In the genomic region with DNA sequence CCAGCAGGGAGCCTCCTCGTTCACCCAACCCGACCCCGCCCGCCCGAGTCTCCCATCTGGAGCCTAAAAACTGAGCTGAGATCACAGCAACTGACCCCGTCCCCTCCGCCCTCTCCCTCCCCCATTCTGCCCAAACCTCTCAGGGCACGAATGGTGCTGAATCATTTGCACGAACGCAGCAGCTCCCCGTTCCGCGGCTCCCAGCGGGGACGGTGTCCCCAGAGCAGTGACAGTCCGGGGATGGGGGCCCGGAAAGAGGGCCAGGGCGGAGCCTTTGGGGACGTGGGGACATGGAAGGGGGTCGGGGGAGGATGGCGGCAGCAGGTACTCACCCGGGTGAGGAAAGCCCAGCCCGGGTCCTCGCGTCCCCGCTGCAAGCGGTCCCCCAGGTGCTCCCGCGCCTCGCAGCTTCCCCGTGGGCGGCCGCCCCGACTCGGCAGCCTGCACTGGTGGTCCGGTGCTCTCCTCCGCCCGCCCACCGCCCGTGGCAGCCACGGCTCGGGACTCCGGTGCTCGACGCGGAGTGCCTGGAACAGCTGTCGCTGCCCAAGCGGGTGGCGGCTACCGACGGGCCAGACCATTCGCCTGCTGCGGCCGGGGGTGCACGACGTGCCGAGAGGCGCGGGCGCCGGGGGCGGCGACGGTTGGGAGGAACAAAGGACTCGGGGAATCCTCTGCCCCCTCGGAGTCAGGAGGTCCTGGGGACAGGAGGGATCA, we compare ENCODE assay signal across 1 cellular context.
TF ChIP-seq lines count a peak whose summit lies in the region.

A gene with protein sequence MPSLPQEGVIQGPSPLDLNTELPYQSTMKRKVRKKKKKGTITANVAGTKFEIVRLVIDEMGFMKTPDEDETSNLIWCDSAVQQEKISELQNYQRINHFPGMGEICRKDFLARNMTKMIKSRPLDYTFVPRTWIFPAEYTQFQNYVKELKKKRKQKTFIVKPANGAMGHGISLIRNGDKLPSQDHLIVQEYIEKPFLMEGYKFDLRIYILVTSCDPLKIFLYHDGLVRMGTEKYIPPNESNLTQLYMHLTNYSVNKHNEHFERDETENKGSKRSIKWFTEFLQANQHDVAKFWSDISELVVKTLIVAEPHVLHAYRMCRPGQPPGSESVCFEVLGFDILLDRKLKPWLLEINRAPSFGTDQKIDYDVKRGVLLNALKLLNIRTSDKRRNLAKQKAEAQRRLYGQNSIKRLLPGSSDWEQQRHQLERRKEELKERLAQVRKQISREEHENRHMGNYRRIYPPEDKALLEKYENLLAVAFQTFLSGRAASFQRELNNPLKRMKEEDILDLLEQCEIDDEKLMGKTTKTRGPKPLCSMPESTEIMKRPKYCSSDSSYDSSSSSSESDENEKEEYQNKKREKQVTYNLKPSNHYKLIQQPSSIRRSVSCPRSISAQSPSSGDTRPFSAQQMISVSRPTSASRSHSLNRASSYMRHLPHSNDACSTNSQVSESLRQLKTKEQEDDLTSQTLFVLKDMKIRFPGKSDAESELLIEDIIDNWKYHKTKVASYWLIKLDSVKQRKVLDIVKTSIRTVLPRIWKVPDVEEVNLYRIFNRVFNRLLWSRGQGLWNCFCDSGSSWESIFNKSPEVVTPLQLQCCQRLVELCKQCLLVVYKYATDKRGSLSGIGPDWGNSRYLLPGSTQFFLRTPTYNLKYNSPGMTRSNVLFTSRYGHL (minus strand): TSS at position 534 of the 717 bp plus-strand sequence. CDS start 46,921 bp downstream, outside the sequence.

TF ChIP-seq in HEK293, 187 proteins besides CTCF, POLR2A, EP300 and RAD21 (continued from another document and continues in another):
- TF ChIP-seq, protein P1, sequence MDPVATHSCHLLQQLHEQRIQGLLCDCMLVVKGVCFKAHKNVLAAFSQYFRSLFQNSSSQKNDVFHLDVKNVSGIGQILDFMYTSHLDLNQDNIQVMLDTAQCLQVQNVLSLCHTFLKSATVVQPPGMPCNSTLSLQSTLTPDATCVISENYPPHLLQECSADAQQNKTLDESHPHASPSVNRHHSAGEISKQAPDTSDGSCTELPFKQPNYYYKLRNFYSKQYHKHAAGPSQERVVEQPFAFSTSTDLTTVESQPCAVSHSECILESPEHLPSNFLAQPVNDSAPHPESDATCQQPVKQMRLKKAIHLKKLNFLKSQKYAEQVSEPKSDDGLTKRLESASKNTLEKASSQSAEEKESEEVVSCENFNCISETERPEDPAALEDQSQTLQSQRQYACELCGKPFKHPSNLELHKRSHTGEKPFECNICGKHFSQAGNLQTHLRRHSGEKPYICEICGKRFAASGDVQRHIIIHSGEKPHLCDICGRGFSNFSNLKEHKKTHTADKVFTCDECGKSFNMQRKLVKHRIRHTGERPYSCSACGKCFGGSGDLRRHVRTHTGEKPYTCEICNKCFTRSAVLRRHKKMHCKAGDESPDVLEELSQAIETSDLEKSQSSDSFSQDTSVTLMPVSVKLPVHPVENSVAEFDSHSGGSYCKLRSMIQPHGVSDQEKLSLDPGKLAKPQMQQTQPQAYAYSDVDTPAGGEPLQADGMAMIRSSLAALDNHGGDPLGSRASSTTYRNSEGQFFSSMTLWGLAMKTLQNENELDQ (tag by site-specific recombination; IDR thresholded peaks at IDR 0.05; ENCODE audit: low read depth): no peak
- TF ChIP-seq, protein P2, sequence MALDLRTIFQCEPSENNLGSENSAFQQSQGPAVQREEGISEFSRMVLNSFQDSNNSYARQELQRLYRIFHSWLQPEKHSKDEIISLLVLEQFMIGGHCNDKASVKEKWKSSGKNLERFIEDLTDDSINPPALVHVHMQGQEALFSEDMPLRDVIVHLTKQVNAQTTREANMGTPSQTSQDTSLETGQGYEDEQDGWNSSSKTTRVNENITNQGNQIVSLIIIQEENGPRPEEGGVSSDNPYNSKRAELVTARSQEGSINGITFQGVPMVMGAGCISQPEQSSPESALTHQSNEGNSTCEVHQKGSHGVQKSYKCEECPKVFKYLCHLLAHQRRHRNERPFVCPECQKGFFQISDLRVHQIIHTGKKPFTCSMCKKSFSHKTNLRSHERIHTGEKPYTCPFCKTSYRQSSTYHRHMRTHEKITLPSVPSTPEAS (tag by site-specific recombination; IDR thresholded peaks at IDR 0.05): no peak
- TF ChIP-seq ZNF521 (tag by site-specific recombination; IDR thresholded peaks at IDR 0.05): no peak
- no peak for TF ChIP-seq ZNF248 (tag by site-specific recombination; IDR thresholded peaks at IDR 0.05)
- TF ChIP-seq ZNF169 (tag by site-specific recombination; IDR thresholded peaks at IDR 0.05): no peak
- TF ChIP-seq ZNF623 (tag by site-specific recombination; IDR thresholded peaks at IDR 0.05): no peak
- peak; percentile 57; the same call in 1 of the 2 replicates for TF ChIP-seq SCRT2 (tag by site-specific recombination; IDR thresholded peaks at IDR 0.05)
- no peak for TF ChIP-seq ZNF707 (tag by site-specific recombination; IDR thresholded peaks at IDR 0.05)
- TF ChIP-seq ZSCAN16 (tag by site-specific recombination; IDR thresholded peaks at IDR 0.05): no peak
- TF ChIP-seq ZNF157 (tag by site-specific recombination; IDR thresholded peaks at IDR 0.05): no peak
- TF ChIP-seq KLF8 (tag by site-specific recombination; IDR thresholded peaks at IDR 0.05): peak; percentile 91; the same call in 1 of the 2 replicates
- TF ChIP-seq ZNF423 (tag by site-specific recombination; IDR thresholded peaks at IDR 0.05): no peak
- TF ChIP-seq, protein P3, sequence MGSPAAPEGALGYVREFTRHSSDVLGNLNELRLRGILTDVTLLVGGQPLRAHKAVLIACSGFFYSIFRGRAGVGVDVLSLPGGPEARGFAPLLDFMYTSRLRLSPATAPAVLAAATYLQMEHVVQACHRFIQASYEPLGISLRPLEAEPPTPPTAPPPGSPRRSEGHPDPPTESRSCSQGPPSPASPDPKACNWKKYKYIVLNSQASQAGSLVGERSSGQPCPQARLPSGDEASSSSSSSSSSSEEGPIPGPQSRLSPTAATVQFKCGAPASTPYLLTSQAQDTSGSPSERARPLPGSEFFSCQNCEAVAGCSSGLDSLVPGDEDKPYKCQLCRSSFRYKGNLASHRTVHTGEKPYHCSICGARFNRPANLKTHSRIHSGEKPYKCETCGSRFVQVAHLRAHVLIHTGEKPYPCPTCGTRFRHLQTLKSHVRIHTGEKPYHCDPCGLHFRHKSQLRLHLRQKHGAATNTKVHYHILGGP (tag by site-specific recombination; IDR thresholded peaks at IDR 0.05): no peak
- TF ChIP-seq KLF1 (tag by site-specific recombination; IDR thresholded peaks at IDR 0.05): no peak; the same call in none of the 2 replicates
- TF ChIP-seq BCL11B (tag by site-specific recombination; IDR thresholded peaks at IDR 0.05; ENCODE audit: low read depth): no peak
- peak; percentile 36 for TF ChIP-seq ZNF335 (tag by site-specific recombination; conservative IDR thresholded peaks at IDR 0.05)
- no peak for TF ChIP-seq ZNF19 (tag by site-specific recombination; IDR thresholded peaks at IDR 0.05; ENCODE audit: low read depth)
- TF ChIP-seq ZNF843 (tag by site-specific recombination; IDR thresholded peaks at IDR 0.05): peak; percentile 44; the same call in 1 of the 2 replicates
- no peak for TF ChIP-seq ZNF785 (tag by site-specific recombination; IDR thresholded peaks at IDR 0.05)
- TF ChIP-seq, protein P4, sequence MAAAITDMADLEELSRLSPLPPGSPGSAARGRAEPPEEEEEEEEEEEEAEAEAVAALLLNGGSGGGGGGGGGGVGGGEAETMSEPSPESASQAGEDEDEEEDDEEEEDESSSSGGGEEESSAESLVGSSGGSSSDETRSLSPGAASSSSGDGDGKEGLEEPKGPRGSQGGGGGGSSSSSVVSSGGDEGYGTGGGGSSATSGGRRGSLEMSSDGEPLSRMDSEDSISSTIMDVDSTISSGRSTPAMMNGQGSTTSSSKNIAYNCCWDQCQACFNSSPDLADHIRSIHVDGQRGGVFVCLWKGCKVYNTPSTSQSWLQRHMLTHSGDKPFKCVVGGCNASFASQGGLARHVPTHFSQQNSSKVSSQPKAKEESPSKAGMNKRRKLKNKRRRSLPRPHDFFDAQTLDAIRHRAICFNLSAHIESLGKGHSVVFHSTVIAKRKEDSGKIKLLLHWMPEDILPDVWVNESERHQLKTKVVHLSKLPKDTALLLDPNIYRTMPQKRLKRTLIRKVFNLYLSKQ (tag by site-specific recombination; IDR thresholded peaks at IDR 0.05; ENCODE audit: borderline replicate concordance): no peak
- TF ChIP-seq ZNF558 (tag by site-specific recombination; IDR thresholded peaks at IDR 0.05): no peak
- TF ChIP-seq, protein P5, sequence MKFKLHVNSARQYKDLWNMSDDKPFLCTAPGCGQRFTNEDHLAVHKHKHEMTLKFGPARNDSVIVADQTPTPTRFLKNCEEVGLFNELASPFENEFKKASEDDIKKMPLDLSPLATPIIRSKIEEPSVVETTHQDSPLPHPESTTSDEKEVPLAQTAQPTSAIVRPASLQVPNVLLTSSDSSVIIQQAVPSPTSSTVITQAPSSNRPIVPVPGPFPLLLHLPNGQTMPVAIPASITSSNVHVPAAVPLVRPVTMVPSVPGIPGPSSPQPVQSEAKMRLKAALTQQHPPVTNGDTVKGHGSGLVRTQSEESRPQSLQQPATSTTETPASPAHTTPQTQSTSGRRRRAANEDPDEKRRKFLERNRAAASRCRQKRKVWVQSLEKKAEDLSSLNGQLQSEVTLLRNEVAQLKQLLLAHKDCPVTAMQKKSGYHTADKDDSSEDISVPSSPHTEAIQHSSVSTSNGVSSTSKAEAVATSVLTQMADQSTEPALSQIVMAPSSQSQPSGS (tag by site-specific recombination; IDR thresholded peaks at IDR 0.05; ENCODE audit: low read depth): no peak
- TF ChIP-seq, protein P6, sequence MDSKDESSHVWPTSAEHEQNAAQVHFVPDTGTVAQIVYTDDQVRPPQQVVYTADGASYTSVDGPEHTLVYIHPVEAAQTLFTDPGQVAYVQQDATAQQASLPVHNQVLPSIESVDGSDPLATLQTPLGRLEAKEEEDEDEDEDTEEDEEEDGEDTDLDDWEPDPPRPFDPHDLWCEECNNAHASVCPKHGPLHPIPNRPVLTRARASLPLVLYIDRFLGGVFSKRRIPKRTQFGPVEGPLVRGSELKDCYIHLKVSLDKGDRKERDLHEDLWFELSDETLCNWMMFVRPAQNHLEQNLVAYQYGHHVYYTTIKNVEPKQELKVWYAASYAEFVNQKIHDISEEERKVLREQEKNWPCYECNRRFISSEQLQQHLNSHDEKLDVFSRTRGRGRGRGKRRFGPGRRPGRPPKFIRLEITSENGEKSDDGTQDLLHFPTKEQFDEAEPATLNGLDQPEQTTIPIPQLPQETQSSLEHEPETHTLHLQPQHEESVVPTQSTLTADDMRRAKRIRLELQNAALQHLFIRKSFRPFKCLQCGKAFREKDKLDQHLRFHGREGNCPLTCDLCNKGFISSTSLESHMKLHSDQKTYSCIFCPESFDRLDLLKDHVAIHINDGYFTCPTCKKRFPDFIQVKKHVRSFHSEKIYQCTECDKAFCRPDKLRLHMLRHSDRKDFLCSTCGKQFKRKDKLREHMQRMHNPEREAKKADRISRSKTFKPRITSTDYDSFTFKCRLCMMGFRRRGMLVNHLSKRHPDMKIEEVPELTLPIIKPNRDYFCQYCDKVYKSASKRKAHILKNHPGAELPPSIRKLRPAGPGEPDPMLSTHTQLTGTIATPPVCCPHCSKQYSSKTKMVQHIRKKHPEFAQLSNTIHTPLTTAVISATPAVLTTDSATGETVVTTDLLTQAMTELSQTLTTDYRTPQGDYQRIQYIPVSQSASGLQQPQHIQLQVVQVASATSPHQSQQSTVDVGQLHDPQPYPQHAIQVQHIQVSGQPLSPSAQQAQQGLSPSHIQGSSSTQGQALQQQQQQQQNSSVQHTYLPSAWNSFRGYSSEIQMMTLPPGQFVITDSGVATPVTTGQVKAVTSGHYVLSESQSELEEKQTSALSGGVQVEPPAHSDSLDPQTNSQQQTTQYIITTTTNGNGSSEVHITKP (tag by site-specific recombination; IDR thresholded peaks at IDR 0.05): peak; percentile 100
- TF ChIP-seq ZNF404 (tag by site-specific recombination; IDR thresholded peaks at IDR 0.05): no peak
- TF ChIP-seq, protein P7, sequence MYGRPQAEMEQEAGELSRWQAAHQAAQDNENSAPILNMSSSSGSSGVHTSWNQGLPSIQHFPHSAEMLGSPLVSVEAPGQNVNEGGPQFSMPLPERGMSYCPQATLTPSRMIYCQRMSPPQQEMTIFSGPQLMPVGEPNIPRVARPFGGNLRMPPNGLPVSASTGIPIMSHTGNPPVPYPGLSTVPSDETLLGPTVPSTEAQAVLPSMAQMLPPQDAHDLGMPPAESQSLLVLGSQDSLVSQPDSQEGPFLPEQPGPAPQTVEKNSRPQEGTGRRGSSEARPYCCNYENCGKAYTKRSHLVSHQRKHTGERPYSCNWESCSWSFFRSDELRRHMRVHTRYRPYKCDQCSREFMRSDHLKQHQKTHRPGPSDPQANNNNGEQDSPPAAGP (tag by site-specific recombination; IDR thresholded peaks at IDR 0.05): peak; percentile 78; the same call in 1 of the 2 replicates
- TF ChIP-seq ZNF311 (tag by site-specific recombination; IDR thresholded peaks at IDR 0.05; ENCODE audit: borderline replicate concordance): no peak
- no peak for TF ChIP-seq MZF1 (tag by site-specific recombination; IDR thresholded peaks at IDR 0.05; ENCODE audit: borderline replicate concordance)
- peak; percentile 82 for TF ChIP-seq OSR2 (tag by site-specific recombination; IDR thresholded peaks at IDR 0.05)
- no peak for TF ChIP-seq SALL2 (tag by site-specific recombination; IDR thresholded peaks at IDR 0.05; ENCODE audit: borderline replicate concordance)
- TF ChIP-seq, protein P8, sequence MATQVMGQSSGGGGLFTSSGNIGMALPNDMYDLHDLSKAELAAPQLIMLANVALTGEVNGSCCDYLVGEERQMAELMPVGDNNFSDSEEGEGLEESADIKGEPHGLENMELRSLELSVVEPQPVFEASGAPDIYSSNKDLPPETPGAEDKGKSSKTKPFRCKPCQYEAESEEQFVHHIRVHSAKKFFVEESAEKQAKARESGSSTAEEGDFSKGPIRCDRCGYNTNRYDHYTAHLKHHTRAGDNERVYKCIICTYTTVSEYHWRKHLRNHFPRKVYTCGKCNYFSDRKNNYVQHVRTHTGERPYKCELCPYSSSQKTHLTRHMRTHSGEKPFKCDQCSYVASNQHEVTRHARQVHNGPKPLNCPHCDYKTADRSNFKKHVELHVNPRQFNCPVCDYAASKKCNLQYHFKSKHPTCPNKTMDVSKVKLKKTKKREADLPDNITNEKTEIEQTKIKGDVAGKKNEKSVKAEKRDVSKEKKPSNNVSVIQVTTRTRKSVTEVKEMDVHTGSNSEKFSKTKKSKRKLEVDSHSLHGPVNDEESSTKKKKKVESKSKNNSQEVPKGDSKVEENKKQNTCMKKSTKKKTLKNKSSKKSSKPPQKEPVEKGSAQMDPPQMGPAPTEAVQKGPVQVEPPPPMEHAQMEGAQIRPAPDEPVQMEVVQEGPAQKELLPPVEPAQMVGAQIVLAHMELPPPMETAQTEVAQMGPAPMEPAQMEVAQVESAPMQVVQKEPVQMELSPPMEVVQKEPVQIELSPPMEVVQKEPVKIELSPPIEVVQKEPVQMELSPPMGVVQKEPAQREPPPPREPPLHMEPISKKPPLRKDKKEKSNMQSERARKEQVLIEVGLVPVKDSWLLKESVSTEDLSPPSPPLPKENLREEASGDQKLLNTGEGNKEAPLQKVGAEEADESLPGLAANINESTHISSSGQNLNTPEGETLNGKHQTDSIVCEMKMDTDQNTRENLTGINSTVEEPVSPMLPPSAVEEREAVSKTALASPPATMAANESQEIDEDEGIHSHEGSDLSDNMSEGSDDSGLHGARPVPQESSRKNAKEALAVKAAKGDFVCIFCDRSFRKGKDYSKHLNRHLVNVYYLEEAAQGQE (tag by site-specific recombination; IDR thresholded peaks at IDR 0.05): no peak
- no peak for TF ChIP-seq ZNF223 (tag by site-specific recombination; IDR thresholded peaks at IDR 0.05)
- TF ChIP-seq ZXDB (tag by site-specific recombination; IDR thresholded peaks at IDR 0.05): peak; percentile 80
- TF ChIP-seq ZBTB1 (tag by site-specific recombination; IDR thresholded peaks at IDR 0.05): peak; percentile 75; the same call in 1 of the 2 replicates
- peak; percentile 65; the same call in 1 of the 2 replicates for TF ChIP-seq KLF16 (tag by site-specific recombination; IDR thresholded peaks at IDR 0.05)
- TF ChIP-seq ZNF629 (tag by site-specific recombination; IDR thresholded peaks at IDR 0.05): peak; percentile 67; the same call in 1 of the 2 replicates
- no peak for TF ChIP-seq ZNF16 (tag by site-specific recombination; IDR thresholded peaks at IDR 0.05; ENCODE audit: low read depth)
- TF ChIP-seq ZNF292 (tag by site-specific recombination; IDR thresholded peaks at IDR 0.05; ENCODE audit: borderline replicate concordance, low read depth): no peak
